In the genomic region with DNA sequence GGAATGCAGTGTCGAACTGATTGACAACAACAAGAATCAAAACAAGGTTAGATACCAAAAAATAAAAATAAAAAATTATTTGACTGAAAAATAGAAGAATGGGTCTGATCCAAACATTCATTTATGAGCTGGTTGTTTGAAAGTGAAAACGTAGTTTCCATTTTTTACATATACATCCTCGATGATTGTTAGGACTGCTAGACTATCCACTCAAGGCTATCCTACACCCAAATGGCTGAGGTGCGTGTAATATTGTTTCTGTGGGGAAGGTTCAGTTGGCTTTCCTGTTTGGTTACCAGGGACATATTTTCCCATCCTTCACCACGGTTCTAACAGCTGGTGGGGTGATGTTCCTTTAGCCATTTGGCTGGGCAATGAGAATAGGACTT, we compare ENCODE assay signal across 1 cellular context.
TF ChIP-seq lines count a peak whose summit lies in the region.

No MANE protein-coding gene starts in this region.

TF ChIP-seq in GM23338, 12 proteins besides CTCF, POLR2A, EP300 and RAD21 (continued from another document):
- TF ChIP-seq, protein P1, sequence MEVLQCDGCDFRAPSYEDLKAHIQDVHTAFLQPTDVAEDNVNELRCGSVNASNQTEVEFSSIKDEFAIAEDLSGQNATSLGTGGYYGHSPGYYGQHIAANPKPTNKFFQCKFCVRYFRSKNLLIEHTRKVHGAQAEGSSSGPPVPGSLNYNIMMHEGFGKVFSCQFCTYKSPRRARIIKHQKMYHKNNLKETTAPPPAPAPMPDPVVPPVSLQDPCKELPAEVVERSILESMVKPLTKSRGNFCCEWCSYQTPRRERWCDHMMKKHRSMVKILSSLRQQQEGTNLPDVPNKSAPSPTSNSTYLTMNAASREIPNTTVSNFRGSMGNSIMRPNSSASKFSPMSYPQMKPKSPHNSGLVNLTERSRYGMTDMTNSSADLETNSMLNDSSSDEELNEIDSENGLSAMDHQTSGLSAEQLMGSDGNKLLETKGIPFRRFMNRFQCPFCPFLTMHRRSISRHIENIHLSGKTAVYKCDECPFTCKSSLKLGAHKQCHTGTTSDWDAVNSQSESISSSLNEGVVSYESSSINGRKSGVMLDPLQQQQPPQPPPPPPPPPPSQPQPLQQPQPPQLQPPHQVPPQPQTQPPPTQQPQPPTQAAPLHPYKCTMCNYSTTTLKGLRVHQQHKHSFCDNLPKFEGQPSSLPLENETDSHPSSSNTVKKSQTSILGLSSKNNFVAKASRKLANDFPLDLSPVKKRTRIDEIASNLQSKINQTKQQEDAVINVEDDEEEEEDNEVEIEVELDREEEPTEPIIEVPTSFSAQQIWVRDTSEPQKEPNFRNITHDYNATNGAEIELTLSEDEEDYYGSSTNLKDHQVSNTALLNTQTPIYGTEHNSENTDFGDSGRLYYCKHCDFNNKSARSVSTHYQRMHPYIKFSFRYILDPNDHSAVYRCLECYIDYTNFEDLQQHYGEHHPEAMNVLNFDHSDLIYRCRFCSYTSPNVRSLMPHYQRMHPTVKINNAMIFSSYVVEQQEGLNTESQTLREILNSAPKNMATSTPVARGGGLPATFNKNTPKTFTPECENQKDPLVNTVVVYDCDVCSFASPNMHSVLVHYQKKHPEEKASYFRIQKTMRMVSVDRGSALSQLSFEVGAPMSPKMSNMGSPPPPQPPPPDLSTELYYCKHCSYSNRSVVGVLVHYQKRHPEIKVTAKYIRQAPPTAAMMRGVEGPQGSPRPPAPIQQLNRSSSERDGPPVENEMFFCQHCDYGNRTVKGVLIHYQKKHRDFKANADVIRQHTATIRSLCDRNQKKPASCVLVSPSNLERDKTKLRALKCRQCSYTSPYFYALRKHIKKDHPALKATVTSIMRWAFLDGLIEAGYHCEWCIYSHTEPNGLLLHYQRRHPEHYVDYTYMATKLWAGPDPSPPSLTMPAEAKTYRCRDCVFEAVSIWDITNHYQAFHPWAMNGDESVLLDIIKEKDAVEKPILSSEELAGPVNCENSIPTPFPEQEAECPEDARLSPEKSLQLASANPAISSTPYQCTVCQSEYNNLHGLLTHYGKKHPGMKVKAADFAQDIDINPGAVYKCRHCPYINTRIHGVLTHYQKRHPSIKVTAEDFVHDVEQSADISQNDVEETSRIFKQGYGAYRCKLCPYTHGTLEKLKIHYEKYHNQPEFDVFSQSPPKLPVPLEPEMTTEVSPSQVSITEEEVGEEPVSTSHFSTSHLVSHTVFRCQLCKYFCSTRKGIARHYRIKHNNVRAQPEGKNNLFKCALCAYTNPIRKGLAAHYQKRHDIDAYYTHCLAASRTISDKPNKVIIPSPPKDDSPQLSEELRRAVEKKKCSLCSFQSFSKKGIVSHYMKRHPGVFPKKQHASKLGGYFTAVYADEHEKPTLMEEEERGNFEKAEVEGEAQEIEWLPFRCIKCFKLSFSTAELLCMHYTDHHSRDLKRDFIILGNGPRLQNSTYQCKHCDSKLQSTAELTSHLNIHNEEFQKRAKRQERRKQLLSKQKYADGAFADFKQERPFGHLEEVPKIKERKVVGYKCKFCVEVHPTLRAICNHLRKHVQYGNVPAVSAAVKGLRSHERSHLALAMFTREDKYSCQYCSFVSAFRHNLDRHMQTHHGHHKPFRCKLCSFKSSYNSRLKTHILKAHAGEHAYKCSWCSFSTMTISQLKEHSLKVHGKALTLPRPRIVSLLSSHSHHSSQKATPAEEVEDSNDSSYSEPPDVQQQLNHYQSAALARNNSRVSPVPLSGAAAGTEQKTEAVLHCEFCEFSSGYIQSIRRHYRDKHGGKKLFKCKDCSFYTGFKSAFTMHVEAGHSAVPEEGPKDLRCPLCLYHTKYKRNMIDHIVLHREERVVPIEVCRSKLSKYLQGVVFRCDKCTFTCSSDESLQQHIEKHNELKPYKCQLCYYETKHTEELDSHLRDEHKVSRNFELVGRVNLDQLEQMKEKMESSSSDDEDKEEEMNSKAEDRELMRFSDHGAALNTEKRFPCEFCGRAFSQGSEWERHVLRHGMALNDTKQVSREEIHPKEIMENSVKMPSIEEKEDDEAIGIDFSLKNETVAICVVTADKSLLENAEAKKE (CRISPR knock-in tag; IDR thresholded peaks at IDR 0.05), result no peak
- no peak for TF ChIP-seq STAT1 (IDR thresholded peaks at IDR 0.05; ENCODE audit: unreplicated experiment)
- no peak for TF ChIP-seq POLR2AphosphoS5 (IDR thresholded peaks at IDR 0.05; ENCODE audit: low read depth)
- no peak for TF ChIP-seq ZNF114 (CRISPR knock-in tag; IDR thresholded peaks at IDR 0.05)
TF ChIP-seq in GM23338: peak in this region for 0.
